ENCODE assay signal across 10 cellular contexts in genomic region chr1:229068266-229069043, GRCh38.
DNase-seq lines count a peak whose midpoint lies in the region; ATAC-seq, FAIRE-seq and TF ChIP-seq lines count a peak whose summit lies in the region.
"Had no signal": no experiment of that assay in that cellular context is flagged by ENCODE, and none has a peak within 500 bp of the region (broad histone marks: within the 10 kb centered on the region; RNA-seq: fewer than 3 reads in every experiment).

No MANE protein-coding gene starts in this region.

- H4K20me1 ChIP-seq in H1 (replicated peaks in 1 of 2; ENCODE audit: control insufficient read depth in 1 of 2, insufficient read depth in 2 of 2, low read length in 2 of 2) = no peaks in the 10 kb centered on the region

- H2BK12ac ChIP-seq in H1 (ENCODE audit: low read depth, low read length) = 0 out of 2 replicates have a peak overlapping the region, but pooled peaks have one; percentile 39

- 97% methylated on average over 7 of the region's 7 CpGs; no CpG with 5 or more reads in 1 of the 2 experiments for WGBS in H1 (ENCODE audit: extremely low coverage in 1 of 2, insufficient coverage in 1 of 2, insufficient read length in 1 of 2, insufficient replicate concordance in 2 of 2, low coverage in 1 of 2, low lambda C conversion rate in 2 of 2, missing lambda C conversion rate in 1 of 2), 2 experiments
- WGBS in aorta, 2 donors = 33 to 36% methylated on average over 7 of the region's 7 CpGs

- no peak overlapping the region for H4K8ac ChIP-seq in H1 (ENCODE audit: extremely low read depth, insufficient read depth, low read length)

- no peak for FAIRE-seq in H1 (lab: Jason Lieb, UNC)

- TF ChIP-seq EP300 in H1 (IDR thresholded peaks at IDR 0.05; ENCODE audit: borderline replicate concordance in 1 of 2, low read depth in 2 of 2, low read length in 2 of 2) = no peak

- no peaks in the 10 kb centered on the region for H3K9me3 ChIP-seq in H1 (ENCODE audit: insufficient read depth in 2 of 2, low read depth in 1 of 2, low read length in 1 of 2)
- H3K9me3 ChIP-seq in mucosa of descending colon = no peaks in the 10 kb centered on the region
- no peaks in the 10 kb centered on the region for H3K9me3 ChIP-seq in aorta (ENCODE audit: control insufficient read depth, low read length)

- peaks cover 25% of the 10 kb centered on the region for H3K4me1 Mint-ChIP-seq in activated naive CD8-positive, alpha-beta T cell treated with anti-CD3 and anti-CD28 coated beads, Interleukin-2, amount 10 ng/mL, durations not matched to agents 7 days and 5 days
- peaks cover 21% of the 10 kb centered on the region for H3K4me1 Mint-ChIP-seq in activated naive CD8-positive, alpha-beta T cell treated with anti-CD3 and anti-CD28 coated beads for 36 hours

- H2BK5ac ChIP-seq in H1 (ENCODE audit: low read depth, low read length) = no peak overlapping the region

- TF ChIP-seq POLR2A in H1 (IDR thresholded peaks at IDR 0.05; ENCODE audit: control extremely low read depth in 1 of 2, low read depth in 2 of 2, low read length in 2 of 2) = no peak

- H3K27me3 ChIP-seq in H1 (replicated peaks in 1 of 4; ENCODE audit: control insufficient read depth in 3 of 4, extremely low read depth in 1 of 4, insufficient read depth in 3 of 4, low read length in 3 of 4) (no peaks in the 10 kb centered on the region; a peak in 1 of 7 replicates), aorta (ENCODE audit: control insufficient read depth in 1 of 2, insufficient read depth in 2 of 2, low read length in 1 of 2) (no peaks in the 10 kb centered on the region)

- H3K9me3 Mint-ChIP-seq in activated naive CD8-positive, alpha-beta T cell treated with anti-CD3 and anti-CD28 coated beads, Interleukin-2, amount 10 ng/mL, durations not matched to agents 7 days and 5 days = no peaks in the 10 kb centered on the region
- no peaks in the 10 kb centered on the region for H3K9me3 Mint-ChIP-seq in activated naive CD8-positive, alpha-beta T cell treated with anti-CD3 and anti-CD28 coated beads for 36 hours

- no peak overlapping the region for H3K23ac ChIP-seq in H1 (ENCODE audit: insufficient read length)

- no peak overlapping the region for H3K18ac ChIP-seq in H1 (ENCODE audit: extremely low read depth, low read length)

- H2BK20ac ChIP-seq in H1 (ENCODE audit: low read length) = no peak overlapping the region

- no peak overlapping the region for H4K5ac ChIP-seq in H1 (ENCODE audit: insufficient read length, low read depth, low read length)

- no peak overlapping the region for H3K14ac ChIP-seq in H1 (ENCODE audit: insufficient read length)

- H3K4me3 Mint-ChIP-seq in activated naive CD8-positive, alpha-beta T cell treated with anti-CD3 and anti-CD28 coated beads, Interleukin-2, amount 10 ng/mL, durations not matched to agents 7 days and 5 days = peak overlapping the region; percentile 25
- no peak overlapping the region for H3K4me3 Mint-ChIP-seq in activated naive CD8-positive, alpha-beta T cell treated with anti-CD3 and anti-CD28 coated beads for 36 hours

- H3K4ac ChIP-seq in H1 (replicated peaks; ENCODE audit: insufficient read length, low read depth, low read length) = no peak overlapping the region

- no peak overlapping the region for H3K56ac ChIP-seq in H1 (replicated peaks; ENCODE audit: insufficient read length, low read depth, low read length)

- no peaks in the 10 kb centered on the region for H3K36me3 Mint-ChIP-seq in activated naive CD8-positive, alpha-beta T cell treated with anti-CD3 and anti-CD28 coated beads, Interleukin-2, amount 10 ng/mL, durations not matched to agents 7 days and 5 days
- no peaks in the 10 kb centered on the region for H3K36me3 Mint-ChIP-seq in activated naive CD8-positive, alpha-beta T cell treated with anti-CD3 and anti-CD28 coated beads for 36 hours

- no peak for TF ChIP-seq RAD21 in H1 (IDR thresholded peaks at IDR 0.05 in 1 of 2, conservative IDR thresholded peaks at IDR 0.05 in 1 of 2; ENCODE audit: low read depth in 2 of 2, low read length in 2 of 2)

- H3K36me3 ChIP-seq in H1 (ENCODE audit: control insufficient read depth in 2 of 4, insufficient read depth in 4 of 4, low read length in 3 of 4) (no peaks in the 10 kb centered on the region), mucosa of descending colon (ENCODE audit: low read depth) (no peaks in the 10 kb centered on the region), aorta (ENCODE audit: control insufficient read depth in 1 of 2, insufficient read depth in 2 of 2, low read length in 1 of 2) (no peaks in the 10 kb centered on the region)

- CTCF ChIA-PET in H1 (lab: Charles Lee; ENCODE audit: partially characterized antibody) (interaction anchor here (0.7 to 1.0 kb wide), 2 partner anchors 9 to 39 kb away, joined by 3 read pairs; no protein-coding TSS in a partner anchor), RWPE1 (lab: Yijun Ruan, JAX) (interaction anchor here (0.6 kb wide), 1 partner anchor 396 kb away, joined by 4 read pairs; no protein-coding TSS in a partner anchor)

- H2AK5ac ChIP-seq in H1 (ENCODE audit: low read depth, low read length) = no peak overlapping the region

- DNase-seq in activated naive CD8-positive, alpha-beta T cell treated with anti-CD3 and anti-CD28 coated beads, Interleukin-2, amount 10 ng/mL, durations not matched to agents 7 days and 5 days = no peak
- no peak for DNase-seq in activated naive CD8-positive, alpha-beta T cell treated with anti-CD3 and anti-CD28 coated beads for 36 hours
- DNase-seq in H1 (ENCODE audit: low read depth in 1 of 2, low spot score in 2 of 2) (no peak), mucosa of descending colon (no peak), aorta (peak in 1 of 2 donors; percentile 79), RWPE1 (ENCODE audit: low spot score) (no peak), HT-29 (ENCODE audit: low spot score) (no peak)
- DNase-seq: kidney glomerular epithelial cell, PC-9 had no signal

- intact Hi-C loops in mucosa of descending colon (cut with DNase I, micrococcal nuclease) = no loop called here
- intact Hi-C loops in aorta (cut with DNase I) = no loop called here

- H3K4me2 ChIP-seq in H1 (ENCODE audit: insufficient read depth in 1 of 2, low read depth in 2 of 2, low read length in 2 of 2) = no peak overlapping the region
- H3K4me2 ChIP-seq: PC-9 had no signal

- H3K4me3 ChIP-seq in H1 (ENCODE audit: extremely low read depth in 1 of 4, insufficient read depth in 2 of 4, low read depth in 3 of 4, low read length in 4 of 4) = no peak overlapping the region
- H3K4me3 ChIP-seq in mucosa of descending colon = no peak overlapping the region
- H3K4me3 ChIP-seq in aorta (ENCODE audit: low read length in 2 of 2) = no peak overlapping the region
- H3K4me3 ChIP-seq: PC-9 had no signal

- no peaks in the 10 kb centered on the region for H3K79me1 ChIP-seq in H1 (ENCODE audit: low read depth, low read length)

- peak overlapping the region; percentile 52 for H3K27ac Mint-ChIP-seq in activated naive CD8-positive, alpha-beta T cell treated with anti-CD3 and anti-CD28 coated beads, Interleukin-2, amount 10 ng/mL, durations not matched to agents 7 days and 5 days
- no peak overlapping the region for H3K27ac Mint-ChIP-seq in activated naive CD8-positive, alpha-beta T cell treated with anti-CD3 and anti-CD28 coated beads for 36 hours

- TF ChIP-seq CTCF in H1 (IDR thresholded peaks at IDR 0.05; ENCODE audit: control extremely low read depth in 1 of 3, insufficient read depth in 1 of 3, low read depth in 1 of 3, low read length in 3 of 3) (no peak), mucosa of descending colon (IDR thresholded peaks at IDR 0.05) (no peak), RWPE1 (conservative IDR thresholded peaks at IDR 0.05; ENCODE audit: low read depth) (no peak)

- no peak overlapping the region for H3K9ac ChIP-seq in H1 (replicated peaks in 1 of 4; ENCODE audit: extremely low read depth in 1 of 4, low read depth in 3 of 4, low read length in 3 of 4)

- H3K27me3 Mint-ChIP-seq in activated naive CD8-positive, alpha-beta T cell treated with anti-CD3 and anti-CD28 coated beads, Interleukin-2, amount 10 ng/mL, durations not matched to agents 7 days and 5 days = no peaks in the 10 kb centered on the region
- H3K27me3 Mint-ChIP-seq in activated naive CD8-positive, alpha-beta T cell treated with anti-CD3 and anti-CD28 coated beads for 36 hours = no peaks in the 10 kb centered on the region

- no peak overlapping the region for H4K91ac ChIP-seq in H1 (replicated peaks; ENCODE audit: insufficient read length, low read length)

- peaks cover 0 to 3% (median 0%) of the 10 kb centered on the region in 4 experiments; a peak in 1 of 7 replicates for H3K4me1 ChIP-seq in H1 (replicated peaks in 1 of 4; ENCODE audit: control insufficient read depth in 3 of 4, insufficient read depth in 4 of 4, low read length in 3 of 4)
- peaks cover 5% of the 10 kb centered on the region for H3K4me1 ChIP-seq in mucosa of descending colon (ENCODE audit: low read depth)
- peaks cover 0 to 3% of the 10 kb centered on the region in 2 donors for H3K4me1 ChIP-seq in aorta (ENCODE audit: control insufficient read depth in 1 of 2, insufficient read depth in 2 of 2, low read length in 2 of 2)

- H2BK120ac ChIP-seq in H1 (replicated peaks; ENCODE audit: low read depth, low read length) = no peak overlapping the region

- no peaks in the 10 kb centered on the region for H3K23me2 ChIP-seq in H1 (ENCODE audit: low read depth, low read length)

- H2AFZ ChIP-seq in H1 (ENCODE audit: low read length) = no peak overlapping the region
- H2AFZ ChIP-seq: PC-9 had no signal

- H3K79me2 ChIP-seq in H1 (ENCODE audit: control insufficient read depth in 1 of 2, insufficient read depth in 2 of 2, low read length in 2 of 2) = no peaks in the 10 kb centered on the region

- peak; percentile 46 for ATAC-seq in activated naive CD8-positive, alpha-beta T cell treated with anti-CD3 and anti-CD28 coated beads, Interleukin-2, amount 10 ng/mL, durations not matched to agents 7 days and 5 days (ENCODE audit: low read depth)
- ATAC-seq in mucosa of descending colon = peak; percentile 44
- peak; percentile 74 for ATAC-seq in aorta (ENCODE audit: low FRiP score)
- ATAC-seq in GM18867 (IDR thresholded peaks at IDR 0.05; ENCODE audit: unreplicated experiment) = no peak

- H3K27ac ChIP-seq in H1 (ENCODE audit: low read depth, low read length) = no peak overlapping the region
- H3K27ac ChIP-seq in aorta (ENCODE audit: low read depth in 1 of 2, low read length in 2 of 2) = no peak overlapping the region
- no peak overlapping the region for H3K27ac ChIP-seq in RWPE1
- H3K27ac ChIP-seq: PC-9 had no signal

- POLR2A ChIA-PET in activated naive CD8-positive, alpha-beta T cell treated with anti-CD3 and anti-CD28 coated beads, Interleukin-2, amount 10 ng/mL, durations not matched to agents 7 days and 5 days (lab: Charles Lee) = interaction anchor here (1.3 kb wide), 1 partner anchor 10 kb away, joined by 3 read pairs; no protein-coding TSS in a partner anchor
- POLR2A ChIA-PET in H1 (lab: Charles Lee; ENCODE audit: partially characterized antibody) = interaction anchor here (0.6 kb wide), 1 partner anchor 78 kb away, joined by 3 read pairs; no protein-coding TSS in a partner anchor
- POLR2A ChIA-PET in RWPE1 (lab: Yijun Ruan, JAX; ENCODE audit: low non-redundant PET) = no interaction called here

- H2BK15ac ChIP-seq in H1 (ENCODE audit: low read length) = no peak overlapping the region

TF ChIP-seq in H1, 55 proteins besides CTCF, POLR2A, EP300 and RAD21:
- TF ChIP-seq SP2 (IDR thresholded peaks at IDR 0.05; ENCODE audit: low read length) (no peak), HDAC6 (IDR thresholded peaks at IDR 0.05; ENCODE audit: low read depth, low read length) (no peak)
TF ChIP-seq in H1: peak in this region for 0.
